Comparison of ENCODE assay signal across 18 cellular contexts in the genomic region with DNA sequence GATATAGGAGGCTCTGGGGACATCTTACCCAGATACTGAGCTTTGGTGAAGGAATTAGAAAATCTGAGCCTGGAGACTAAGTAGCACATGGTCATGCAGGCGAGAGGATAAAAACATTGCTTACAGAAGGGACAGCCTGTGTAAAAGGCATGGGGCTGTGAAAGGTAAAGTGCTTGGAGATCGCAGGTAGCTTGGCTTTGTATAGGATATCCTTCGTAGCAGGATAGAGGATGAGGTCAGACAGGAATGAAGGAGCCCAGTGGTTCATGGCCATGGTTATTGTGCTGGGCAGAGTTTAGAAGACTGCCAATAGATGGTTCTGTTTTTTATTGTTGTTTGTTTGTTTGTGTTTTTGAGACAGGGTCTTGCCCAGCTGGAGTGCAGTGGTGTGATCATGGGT.
DNase-seq lines count a peak whose midpoint lies in the region; ATAC-seq and TF ChIP-seq lines count a peak whose summit lies in the region.
"Had no signal": no experiment of that assay in that cellular context is flagged by ENCODE, and none has a peak within 500 bp of the region (broad histone marks: within the 10 kb centered on the region; RNA-seq: fewer than 3 reads in every experiment).

No MANE protein-coding gene starts in this region.

- CTCF ChIA-PET in Caco-2 (lab: Charles Lee): no interaction called here
- CTCF ChIA-PET in WTC11 (lab: Charles Lee): interaction anchor here (0.6 to 1.0 kb wide), 2 partner anchors 155 to 335 kb away, joined by 3 to 4 read pairs; no protein-coding TSS in a partner anchor

- DNase-seq in Caco-2 (no peak), WTC11 (ENCODE audit: low spot score) (no peak), mesothelial cell of epicardium (ENCODE audit: low spot score in 2 of 2, unreplicated experiment in 2 of 2) (no peak), type B pancreatic cell (ENCODE audit: extremely low spot score, unreplicated experiment) (no peak), germinal center (ENCODE audit: low spot score) (no peak), lower leg skin (ENCODE audit: low spot score in 2 of 2) (no peak)
- DNase-seq in stimulated activated CD4-positive, alpha-beta T cell treated with anti-CD3 and anti-CD28 coated beads, Interleukin-12 subunit alpha, Interleukin-12 subunit beta, amount 100 ng/mL, for 4 hours: no peak
- DNase-seq: CD4-positive, CD25-positive, alpha-beta regulatory T cell; CD8-positive, alpha-beta T cell; DMS 273 treated with DMSO at 0.1 percent for 48 hours; DMS79; EL; GDM1; H7 had no signal

- WGBS in lower leg skin, 2 donors: 95 to 96% methylated on average over 3 of the region's 3 CpGs

- intact Hi-C loops in Caco-2 (cut with micrococcal nuclease; ENCODE audit: unreplicated experiment) (no loop called here), lower leg skin (cut with DNase I; ENCODE audit: low total_unique reads) (no loop called here)

- TF ChIP-seq CTCF in Caco-2 (IDR thresholded peaks at IDR 0.05; ENCODE audit: insufficient read depth in 1 of 2, low read depth in 1 of 2, low read length in 1 of 2, severe bottlenecking in 1 of 2, unreplicated experiment in 1 of 2) (no peak), WTC11 (IDR thresholded peaks at IDR 0.05) (no peak), mesothelial cell of epicardium (IDR thresholded peaks at IDR 0.05; ENCODE audit: unreplicated experiment) (no peak), type B pancreatic cell (conservative IDR thresholded peaks at IDR 0.05) (no peak), lower leg skin (IDR thresholded peaks at IDR 0.05) (no peak)

- no peak overlapping the region for H3K4me3 ChIP-seq in Caco-2 (ENCODE audit: low read depth, low read length)
- no peak overlapping the region for H3K4me3 ChIP-seq in lower leg skin (ENCODE audit: low read depth, poor library complexity, severe bottlenecking)
- H3K4me3 ChIP-seq: BLaER1, GM12878 had no signal

- no TSS peak for BruUV-seq in Caco-2 (replicated peaks; lab: Mats Ljungman, UMichigan)

- no peaks in the 10 kb centered on the region for H3K27me3 ChIP-seq in Caco-2 (replicated peaks; ENCODE audit: control insufficient read depth, insufficient read depth, low read length)
- H3K27me3 ChIP-seq: BLaER1 had no signal

- POLR2A ChIA-PET in Caco-2 (lab: Charles Lee): no interaction called here
- POLR2A ChIA-PET in WTC11 (lab: Charles Lee): no interaction called here

- no peaks in the 10 kb centered on the region for H3K27me3 Mint-ChIP-seq in Caco-2 (ENCODE audit: insufficient read depth, unreplicated experiment)
- no peaks in the 10 kb centered on the region for H3K27me3 Mint-ChIP-seq in WTC11 (ENCODE audit: low read depth)
- H3K27me3 Mint-ChIP-seq in mesothelial cell of epicardium (ENCODE audit: low read depth): no peaks in the 10 kb centered on the region
- H3K27me3 Mint-ChIP-seq in type B pancreatic cell: no peaks in the 10 kb centered on the region
- H3K27me3 Mint-ChIP-seq: B cell; CD4-positive, CD25-positive, alpha-beta regulatory T cell had no signal

- H3K4me1 Mint-ChIP-seq in Caco-2 (ENCODE audit: low read depth, unreplicated experiment) (peaks cover 44% of the 10 kb centered on the region), WTC11 (peaks cover 12% of the 10 kb centered on the region), mesothelial cell of epicardium (peaks cover 21% of the 10 kb centered on the region), type B pancreatic cell (ENCODE audit: unreplicated experiment) (peaks cover 4% of the 10 kb centered on the region)

- no peaks in the 10 kb centered on the region for H3K9me3 ChIP-seq in Caco-2
- H3K9me3 ChIP-seq: BLaER1 had no signal

- H3K4me1 ChIP-seq in Caco-2: peaks cover 37% of the 10 kb centered on the region
- H3K4me1 ChIP-seq: BLaER1 had no signal

- no peaks in the 10 kb centered on the region; the same call in 1 of the 2 replicates for H3K36me3 ChIP-seq in Caco-2 (ENCODE audit: control insufficient read depth, insufficient read depth, low read length)

- TF ChIP-seq POLR2A in lower leg skin (IDR thresholded peaks at IDR 0.05): no peak

- ATAC-seq in WTC11: peak; percentile 63
- ATAC-seq: CD8-positive, alpha-beta T cell; GM12878; HCT116 had no signal

- H3K4me3 Mint-ChIP-seq in Caco-2 (ENCODE audit: unreplicated experiment) (no peak overlapping the region), WTC11 (no peak overlapping the region), mesothelial cell of epicardium (no peak overlapping the region), type B pancreatic cell (no peak overlapping the region)
- H3K4me3 Mint-ChIP-seq: B cell; CD4-positive, CD25-positive, alpha-beta regulatory T cell; CD8-positive, alpha-beta T cell had no signal

- H3K9me3 Mint-ChIP-seq in Caco-2 (ENCODE audit: unreplicated experiment): no peaks in the 10 kb centered on the region
- no peaks in the 10 kb centered on the region for H3K9me3 Mint-ChIP-seq in WTC11
- no peaks in the 10 kb centered on the region for H3K9me3 Mint-ChIP-seq in mesothelial cell of epicardium
- H3K9me3 Mint-ChIP-seq in type B pancreatic cell: no peaks in the 10 kb centered on the region
- H3K9me3 Mint-ChIP-seq: CD4-positive, CD25-positive, alpha-beta regulatory T cell; CD8-positive, alpha-beta T cell had no signal

- H3K27ac Mint-ChIP-seq in Caco-2 (ENCODE audit: unreplicated experiment): peak overlapping the region; percentile 62
- H3K27ac Mint-ChIP-seq in WTC11: peak overlapping the region; percentile 60
- H3K27ac Mint-ChIP-seq in mesothelial cell of epicardium: peak overlapping the region; percentile 30
- H3K27ac Mint-ChIP-seq in type B pancreatic cell: peak overlapping the region; percentile 64
- H3K27ac Mint-ChIP-seq: B cell; CD8-positive, alpha-beta T cell had no signal

- H3K36me3 Mint-ChIP-seq in Caco-2 (ENCODE audit: insufficient read depth, unreplicated experiment): peaks cover 22% of the 10 kb centered on the region
- H3K36me3 Mint-ChIP-seq in WTC11: no peaks in the 10 kb centered on the region
- H3K36me3 Mint-ChIP-seq in mesothelial cell of epicardium: peaks cover 2% of the 10 kb centered on the region
- H3K36me3 Mint-ChIP-seq in type B pancreatic cell: no peaks in the 10 kb centered on the region
- H3K36me3 Mint-ChIP-seq: CD4-positive, CD25-positive, alpha-beta regulatory T cell had no signal

TF ChIP-seq in WTC11, 78 proteins besides CTCF, POLR2A, EP300 and RAD21 (continues in another document):
- TF ChIP-seq, protein P1, sequence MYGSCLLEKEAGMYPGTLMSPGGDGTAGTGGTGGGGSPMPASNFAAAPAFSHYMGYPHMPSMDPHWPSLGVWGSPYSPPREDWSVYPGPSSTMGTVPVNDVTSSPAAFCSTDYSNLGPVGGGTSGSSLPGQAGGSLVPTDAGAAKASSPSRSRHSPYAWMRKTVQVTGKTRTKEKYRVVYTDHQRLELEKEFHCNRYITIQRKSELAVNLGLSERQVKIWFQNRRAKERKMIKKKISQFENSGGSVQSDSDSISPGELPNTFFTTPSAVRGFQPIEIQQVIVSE (CRISPR knock-in tag; IDR thresholded peaks at IDR 0.05; ENCODE audit: borderline replicate concordance): no peak
- TF ChIP-seq, protein P2, sequence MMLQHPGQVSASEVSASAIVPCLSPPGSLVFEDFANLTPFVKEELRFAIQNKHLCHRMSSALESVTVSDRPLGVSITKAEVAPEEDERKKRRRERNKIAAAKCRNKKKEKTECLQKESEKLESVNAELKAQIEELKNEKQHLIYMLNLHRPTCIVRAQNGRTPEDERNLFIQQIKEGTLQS (CRISPR knock-in tag; conservative IDR thresholded peaks at IDR 0.05): no peak
- no peak for TF ChIP-seq CREM (CRISPR knock-in tag; IDR thresholded peaks at IDR 0.05)
- no peak for TF ChIP-seq CREB1 (CRISPR knock-in tag; IDR thresholded peaks at IDR 0.05)
- no peak for TF ChIP-seq NR2C2 (CRISPR knock-in tag; IDR thresholded peaks at IDR 0.05)
- TF ChIP-seq, protein P3, sequence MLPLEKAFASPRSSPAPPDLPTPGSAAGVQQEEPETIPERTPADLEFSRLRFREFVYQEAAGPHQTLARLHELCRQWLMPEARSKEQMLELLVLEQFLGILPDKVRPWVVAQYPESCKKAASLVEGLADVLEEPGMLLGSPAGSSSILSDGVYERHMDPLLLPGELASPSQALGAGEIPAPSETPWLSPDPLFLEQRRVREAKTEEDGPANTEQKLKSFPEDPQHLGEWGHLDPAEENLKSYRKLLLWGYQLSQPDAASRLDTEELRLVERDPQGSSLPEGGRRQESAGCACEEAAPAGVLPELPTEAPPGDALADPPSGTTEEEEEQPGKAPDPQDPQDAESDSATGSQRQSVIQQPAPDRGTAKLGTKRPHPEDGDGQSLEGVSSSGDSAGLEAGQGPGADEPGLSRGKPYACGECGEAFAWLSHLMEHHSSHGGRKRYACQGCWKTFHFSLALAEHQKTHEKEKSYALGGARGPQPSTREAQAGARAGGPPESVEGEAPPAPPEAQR (CRISPR knock-in tag; IDR thresholded peaks at IDR 0.05): no peak
- no peak for TF ChIP-seq ZNF263 (CRISPR knock-in tag; IDR thresholded peaks at IDR 0.05; ENCODE audit: low read depth)
- TF ChIP-seq, protein P4, sequence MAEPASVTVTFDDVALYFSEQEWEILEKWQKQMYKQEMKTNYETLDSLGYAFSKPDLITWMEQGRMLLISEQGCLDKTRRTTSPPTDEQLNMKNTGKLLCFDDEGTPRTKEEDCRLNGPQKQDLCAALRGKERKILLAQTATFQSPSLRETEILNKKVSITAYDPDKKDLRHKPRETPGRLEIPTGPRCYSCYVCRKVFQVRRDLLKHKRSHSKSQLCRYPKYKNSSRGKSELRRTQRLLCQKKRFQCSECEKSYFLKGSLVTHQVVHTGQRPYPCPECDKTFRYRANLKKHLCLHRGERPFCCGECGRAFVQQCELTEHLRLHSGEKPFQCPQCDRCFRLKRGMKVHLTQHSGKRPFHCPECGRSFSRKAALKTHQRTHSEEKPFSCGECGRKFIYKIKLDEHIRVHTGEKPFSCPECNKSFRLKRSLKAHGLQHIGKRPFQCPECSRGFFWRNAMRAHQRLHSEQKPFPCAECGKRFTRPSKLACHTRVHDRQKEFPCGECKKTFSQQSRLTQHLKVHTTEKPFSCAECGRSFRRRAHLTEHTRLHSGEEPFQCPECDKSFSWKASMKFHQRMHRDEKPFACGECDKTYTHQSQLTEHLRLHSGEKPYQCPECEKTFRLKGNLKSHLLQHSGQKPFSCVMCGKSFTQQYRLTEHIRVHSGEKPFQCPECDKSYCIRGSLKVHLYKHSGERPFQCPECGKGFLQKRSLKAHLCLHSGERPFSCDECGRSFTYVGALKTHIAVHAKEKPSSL (CRISPR knock-in tag; conservative IDR thresholded peaks at IDR 0.05): no peak
- TF ChIP-seq GRHL2 (CRISPR knock-in tag; IDR thresholded peaks at IDR 0.05; ENCODE audit: insufficient replicate concordance, severe bottlenecking): no peak
- TF ChIP-seq, protein P5, sequence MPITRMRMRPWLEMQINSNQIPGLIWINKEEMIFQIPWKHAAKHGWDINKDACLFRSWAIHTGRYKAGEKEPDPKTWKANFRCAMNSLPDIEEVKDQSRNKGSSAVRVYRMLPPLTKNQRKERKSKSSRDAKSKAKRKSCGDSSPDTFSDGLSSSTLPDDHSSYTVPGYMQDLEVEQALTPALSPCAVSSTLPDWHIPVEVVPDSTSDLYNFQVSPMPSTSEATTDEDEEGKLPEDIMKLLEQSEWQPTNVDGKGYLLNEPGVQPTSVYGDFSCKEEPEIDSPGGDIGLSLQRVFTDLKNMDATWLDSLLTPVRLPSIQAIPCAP (CRISPR knock-in tag; IDR thresholded peaks at IDR 0.05): no peak
- TF ChIP-seq NR1H2 (CRISPR knock-in tag; IDR thresholded peaks at IDR 0.05): no peak
